In genomic region chr4:88791274-88791673, GRCh38 we compare ENCODE assay signal across 10 cellular contexts.
A peak's percentile ranks its signal among the peaks of the same experiment; 100 is the strongest.
DNase-seq lines count a peak whose midpoint lies in the region; ATAC-seq, FAIRE-seq and TF ChIP-seq lines count a peak whose summit lies in the region.
"Had no signal": no experiment of that assay in that cellular context is flagged by ENCODE, and none has a peak within 500 bp of the region (broad histone marks: within the 10 kb centered on the region; RNA-seq: fewer than 3 reads in every experiment).

No MANE protein-coding gene starts in this region.

- H3K4me3 ChIP-seq in GM12878 (no peak overlapping the region), right lobe of liver (no peak overlapping the region), tibial artery (no peak overlapping the region)

- no TSS peak for BruUV-seq in GM12878 (replicated peaks; lab: Mats Ljungman, UMichigan)

- in situ Hi-C loops in GM12878 (cut with MboI): no loop called here

- H2AFZ ChIP-seq in GM12878 (ENCODE audit: control insufficient read depth, low read depth, low read length): no peak overlapping the region

- TF ChIP-seq RAD21 in GM12878 (IDR thresholded peaks at IDR 0.05; ENCODE audit: insufficient read depth, low read depth, low read length): peak; percentile 32; the same call in 1 of the 2 replicates

- no peak for FAIRE-seq in GM12878 (lab: Jason Lieb, UNC)
- FAIRE-seq: small intestine had no signal

- no peaks in the 10 kb centered on the region for H3K9me3 Mint-ChIP-seq in activated naive CD4-positive, alpha-beta T cell treated with anti-CD3 and anti-CD28 coated beads, Interleukin-2, amount 50 U/mL, for 72 hours

- DNase-seq in Daoy (ENCODE audit: low read depth) (peak; percentile 6), GM12878 (ENCODE audit: low read depth, low spot score) (no peak), right lobe of liver (no peak), tibial artery (no peak)
- no peak for DNase-seq in activated naive CD4-positive, alpha-beta T cell treated with anti-CD3 and anti-CD28 coated beads, Interleukin-2, amount 50 U/mL, for 72 hours (ENCODE audit: low spot score in 2 of 2)
- DNase-seq: NCI-H774, small intestine had no signal

- WGBS in GM12878 (ENCODE audit: insufficient coverage, insufficient replicate concordance, low lambda C conversion rate, missing lambda C conversion rate): 11% methylated on average over 1 of the region's 1 CpG
- WGBS in right lobe of liver (ENCODE audit: insufficient coverage, low coverage, low lambda C conversion rate, missing lambda C conversion rate): 46% methylated on average over 1 of the region's 1 CpG

- no peak for TF ChIP-seq POLR2A in GM12878 (IDR thresholded peaks at IDR 0.05; ENCODE audit: low read depth, low read length)
- TF ChIP-seq POLR2A in right lobe of liver (IDR thresholded peaks at IDR 0.05): no peak

- SMC1A ChIA-PET in GM12878 (lab: Charles Lee; ENCODE audit: uncharacterized antibody, unreplicated experiment): interaction anchor here (0.8 to 2.5 kb wide), 9 partner anchors 11 to 261 kb away, joined by 3 to 12 read pairs (median 3); no protein-coding TSS in a partner anchor

- H3K27ac ChIP-seq in GM12878 (ENCODE audit: control insufficient read depth, insufficient read depth) (no peak overlapping the region), right lobe of liver (no peak overlapping the region), tibial artery (no peak overlapping the region)

- POLR2A ChIA-PET in GM12878 (lab: Charles Lee): interaction anchor here (1.0 kb wide), 1 partner anchor 29 kb away, joined by 3 read pairs; no protein-coding TSS in a partner anchor

- H3K27me3 ChIP-seq in GM12878 (replicated peaks in 1 of 2; ENCODE audit: control insufficient read depth in 2 of 2, insufficient read depth in 2 of 2, low read length in 1 of 2) (no peaks in the 10 kb centered on the region), right lobe of liver (no peaks in the 10 kb centered on the region), tibial artery (no peaks in the 10 kb centered on the region)

- TF ChIP-seq EP300 in GM12878 (IDR thresholded peaks at IDR 0.05; ENCODE audit: borderline replicate concordance in 1 of 2, control insufficient read depth in 1 of 2, low read depth in 2 of 2, low read length in 2 of 2): no peak

- CTCF ChIA-PET in GM12878 (lab: Yijun Ruan, JAX): interaction anchor here (0.7 to 11.3 kb wide), 20 partner anchors 11 to 336 kb away, joined by 3 to 76 read pairs (median 4); no protein-coding TSS in a partner anchor

- H3K9ac ChIP-seq in GM12878 (ENCODE audit: control insufficient read depth, insufficient read depth, low read length): no peak overlapping the region

- H4K20me1 ChIP-seq in GM12878 (ENCODE audit: control insufficient read depth, insufficient read depth): no peaks in the 10 kb centered on the region

- H3K4me2 ChIP-seq in GM12878 (ENCODE audit: control insufficient read depth, insufficient read depth): no peak overlapping the region

- no peaks in the 10 kb centered on the region for H3K36me3 Mint-ChIP-seq in activated naive CD4-positive, alpha-beta T cell treated with anti-CD3 and anti-CD28 coated beads, Interleukin-2, amount 50 U/mL, for 72 hours

- RAD21 ChIA-PET in GM12878 (lab: Charles Lee; ENCODE audit: unreplicated experiment): interaction anchor here (0.9 to 1.4 kb wide), 3 partner anchors 118 to 251 kb away, joined by 3 to 11 read pairs (median 6); no protein-coding TSS in a partner anchor

- no peaks in the 10 kb centered on the region for H3K36me3 ChIP-seq in GM12878 (ENCODE audit: control insufficient read depth in 2 of 2, insufficient read depth in 2 of 2, low read length in 1 of 2)
- peaks cover 0 to 11% (median 1%) of the 10 kb centered on the region in 4 donors for H3K36me3 ChIP-seq in right lobe of liver
- peaks cover 22 to 26% (median 23%) of the 10 kb centered on the region in 3 donors for H3K36me3 ChIP-seq in tibial artery

- intact Hi-C loops in GM12878 (cut with micrococcal nuclease; ENCODE audit: unreplicated experiment) (loop anchor here (1.0 to 5.0 kb wide), 2 partner anchors 119 to 252 kb away; no protein-coding TSS in a partner anchor), right lobe of liver (cut with DNase I) (loop anchor here in 1 of 2 donors (5.0 kb wide), 1 partner anchor 84 kb away; no protein-coding TSS in a partner anchor), tibial artery (cut with DNase I; ENCODE audit: low total_unique reads) (no loop called here)

- H3K27ac Mint-ChIP-seq in activated naive CD4-positive, alpha-beta T cell treated with anti-CD3 and anti-CD28 coated beads, Interleukin-2, amount 50 U/mL, for 72 hours: no peak overlapping the region

- TF ChIP-seq CTCF in LNCAP (IDR thresholded peaks at IDR 0.05): peak; percentile 46; the same call in 1 of the 2 replicates
- TF ChIP-seq CTCF in GM12878 (IDR thresholded peaks at IDR 0.05 in 2 of 3, conservative IDR thresholded peaks at IDR 0.05 in 1 of 3; ENCODE audit: control insufficient read depth in 2 of 3, extremely low read depth in 1 of 3, insufficient read depth in 1 of 3, low read depth in 3 of 3, low read length in 3 of 3): peak in 1 of 3 experiments; percentile 9; a peak in 1 of 6 replicates
- peak; percentile 28 to 61 (median 49) for TF ChIP-seq CTCF in right lobe of liver (IDR thresholded peaks at IDR 0.05)
- no peak for TF ChIP-seq CTCF in tibial artery (IDR thresholded peaks at IDR 0.05)

- ATAC-seq in GM12878 (peak; percentile 43), right lobe of liver (peak; percentile 70 to 85 (median 83)), HG03565 (IDR thresholded peaks at IDR 0.05; ENCODE audit: unreplicated experiment) (no peak), GM21447 (IDR thresholded peaks at IDR 0.05; ENCODE audit: unreplicated experiment) (no peak)
- no peak for ATAC-seq in activated naive CD4-positive, alpha-beta T cell treated with anti-CD3 and anti-CD28 coated beads, Interleukin-2, amount 50 U/mL, for 72 hours

- H3K4me1 ChIP-seq in GM12878 (ENCODE audit: control insufficient read depth, insufficient read depth, low read length) (peaks cover 9% of the 10 kb centered on the region), right lobe of liver (peaks cover 0 to 4% (median 0%) of the 10 kb centered on the region in 4 donors), tibial artery (peaks cover 0 to 17% (median 4%) of the 10 kb centered on the region in 4 donors)

- H3K9me3 ChIP-seq in GM12878 (replicated peaks; ENCODE audit: control insufficient read depth, insufficient read depth, low read length) (no peaks in the 10 kb centered on the region; the same call in 2 of the 3 replicates), right lobe of liver (no peaks in the 10 kb centered on the region), tibial artery (no peaks in the 10 kb centered on the region)

- H3K79me2 ChIP-seq in GM12878 (ENCODE audit: control insufficient read depth, insufficient read depth, low read length): no peaks in the 10 kb centered on the region

TF ChIP-seq in GM12878, 131 proteins besides CTCF, POLR2A, EP300 and RAD21:
- TF ChIP-seq MXI1 (IDR thresholded peaks at IDR 0.05; ENCODE audit: low read depth, low read length): no peak
- TF ChIP-seq ESRRA (IDR thresholded peaks at IDR 0.05; ENCODE audit: low read length): no peak
- TF ChIP-seq TCF3 (IDR thresholded peaks at IDR 0.05; ENCODE audit: borderline replicate concordance, insufficient read depth, low read depth, low read length): no peak
- TF ChIP-seq SMARCA5 (IDR thresholded peaks at IDR 0.05): no peak
- no peak for TF ChIP-seq ZNF622 (IDR thresholded peaks at IDR 0.05)
- TF ChIP-seq ATF7 (IDR thresholded peaks at IDR 0.05; ENCODE audit: low read depth): no peak

Comparison
In these comparisons a context has a peak if more than half of its experiments do, and no peak if none do; other contexts are left out.
1. CTCF ChIP-seq: peak in LNCAP (single experiment) and right lobe of liver (4 of 4); none in tibial artery (0 of 2).
2. ATAC-seq: peak in GM12878 (single experiment) and right lobe of liver (4 of 4); none in activated naive CD4-positive, alpha-beta T cell treated with anti-CD3 and anti-CD28 coated beads, Interleukin-2, amount 50 U/mL, for 72 hours (0 of 2), HG03565 (single experiment) and GM21447 (single experiment).